ENCODE assay signal across 1 cellular context in the genomic region with DNA sequence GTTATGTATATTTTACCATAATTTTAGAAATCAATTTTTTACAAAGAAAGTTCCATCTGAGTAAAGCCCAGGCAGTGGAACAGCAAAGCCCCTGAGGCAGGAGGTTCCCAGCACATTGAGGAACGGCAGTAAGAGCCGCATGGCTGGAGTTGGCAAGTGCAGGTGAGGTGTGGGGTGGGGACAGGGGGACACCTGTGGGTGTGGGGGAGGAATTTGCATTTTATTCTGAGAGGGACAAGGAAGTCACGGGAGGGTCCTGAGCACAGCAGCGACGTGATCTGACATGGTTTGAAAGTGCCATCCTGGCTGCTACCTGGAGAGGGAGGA.
TF ChIP-seq lines count a peak whose summit lies in the region.

No MANE protein-coding gene starts in this region.

TF ChIP-seq in H1, 55 proteins besides CTCF, POLR2A, EP300 and RAD21:
- TF ChIP-seq RBBP5 (IDR thresholded peaks at IDR 0.05; ENCODE audit: borderline replicate concordance, low read depth, low read length) (no peak), CHD1 (IDR thresholded peaks at IDR 0.05; ENCODE audit: low read depth, low read length) (no peak), MAFK (IDR thresholded peaks at IDR 0.05; ENCODE audit: low read depth, low read length) (no peak), RFX5 (IDR thresholded peaks at IDR 0.05; ENCODE audit: borderline replicate concordance, low read depth, low read length) (no peak), PHF8 (conservative IDR thresholded peaks at IDR 0.05; ENCODE audit: low read depth, low read length) (no peak), SAP30 (IDR thresholded peaks at IDR 0.05; ENCODE audit: insufficient read depth, insufficient replicate concordance, low read length) (no peak), TAF1 (IDR thresholded peaks at IDR 0.05; ENCODE audit: low read depth, low read length) (no peak), RXRA (IDR thresholded peaks at IDR 0.05; ENCODE audit: insufficient read depth, low read depth, low read length) (no peak), NRF1 (IDR thresholded peaks at IDR 0.05; ENCODE audit: low read depth, low read length) (no peak), KDM5A (IDR thresholded peaks at IDR 0.05; ENCODE audit: low read length) (no peak), POU5F1 (IDR thresholded peaks at IDR 0.05; ENCODE audit: low read depth, low read length) (no peak), EGR1 (IDR thresholded peaks at IDR 0.05; ENCODE audit: borderline replicate concordance, low read depth, low read length) (no peak)
- TF ChIP-seq, protein P1, sequence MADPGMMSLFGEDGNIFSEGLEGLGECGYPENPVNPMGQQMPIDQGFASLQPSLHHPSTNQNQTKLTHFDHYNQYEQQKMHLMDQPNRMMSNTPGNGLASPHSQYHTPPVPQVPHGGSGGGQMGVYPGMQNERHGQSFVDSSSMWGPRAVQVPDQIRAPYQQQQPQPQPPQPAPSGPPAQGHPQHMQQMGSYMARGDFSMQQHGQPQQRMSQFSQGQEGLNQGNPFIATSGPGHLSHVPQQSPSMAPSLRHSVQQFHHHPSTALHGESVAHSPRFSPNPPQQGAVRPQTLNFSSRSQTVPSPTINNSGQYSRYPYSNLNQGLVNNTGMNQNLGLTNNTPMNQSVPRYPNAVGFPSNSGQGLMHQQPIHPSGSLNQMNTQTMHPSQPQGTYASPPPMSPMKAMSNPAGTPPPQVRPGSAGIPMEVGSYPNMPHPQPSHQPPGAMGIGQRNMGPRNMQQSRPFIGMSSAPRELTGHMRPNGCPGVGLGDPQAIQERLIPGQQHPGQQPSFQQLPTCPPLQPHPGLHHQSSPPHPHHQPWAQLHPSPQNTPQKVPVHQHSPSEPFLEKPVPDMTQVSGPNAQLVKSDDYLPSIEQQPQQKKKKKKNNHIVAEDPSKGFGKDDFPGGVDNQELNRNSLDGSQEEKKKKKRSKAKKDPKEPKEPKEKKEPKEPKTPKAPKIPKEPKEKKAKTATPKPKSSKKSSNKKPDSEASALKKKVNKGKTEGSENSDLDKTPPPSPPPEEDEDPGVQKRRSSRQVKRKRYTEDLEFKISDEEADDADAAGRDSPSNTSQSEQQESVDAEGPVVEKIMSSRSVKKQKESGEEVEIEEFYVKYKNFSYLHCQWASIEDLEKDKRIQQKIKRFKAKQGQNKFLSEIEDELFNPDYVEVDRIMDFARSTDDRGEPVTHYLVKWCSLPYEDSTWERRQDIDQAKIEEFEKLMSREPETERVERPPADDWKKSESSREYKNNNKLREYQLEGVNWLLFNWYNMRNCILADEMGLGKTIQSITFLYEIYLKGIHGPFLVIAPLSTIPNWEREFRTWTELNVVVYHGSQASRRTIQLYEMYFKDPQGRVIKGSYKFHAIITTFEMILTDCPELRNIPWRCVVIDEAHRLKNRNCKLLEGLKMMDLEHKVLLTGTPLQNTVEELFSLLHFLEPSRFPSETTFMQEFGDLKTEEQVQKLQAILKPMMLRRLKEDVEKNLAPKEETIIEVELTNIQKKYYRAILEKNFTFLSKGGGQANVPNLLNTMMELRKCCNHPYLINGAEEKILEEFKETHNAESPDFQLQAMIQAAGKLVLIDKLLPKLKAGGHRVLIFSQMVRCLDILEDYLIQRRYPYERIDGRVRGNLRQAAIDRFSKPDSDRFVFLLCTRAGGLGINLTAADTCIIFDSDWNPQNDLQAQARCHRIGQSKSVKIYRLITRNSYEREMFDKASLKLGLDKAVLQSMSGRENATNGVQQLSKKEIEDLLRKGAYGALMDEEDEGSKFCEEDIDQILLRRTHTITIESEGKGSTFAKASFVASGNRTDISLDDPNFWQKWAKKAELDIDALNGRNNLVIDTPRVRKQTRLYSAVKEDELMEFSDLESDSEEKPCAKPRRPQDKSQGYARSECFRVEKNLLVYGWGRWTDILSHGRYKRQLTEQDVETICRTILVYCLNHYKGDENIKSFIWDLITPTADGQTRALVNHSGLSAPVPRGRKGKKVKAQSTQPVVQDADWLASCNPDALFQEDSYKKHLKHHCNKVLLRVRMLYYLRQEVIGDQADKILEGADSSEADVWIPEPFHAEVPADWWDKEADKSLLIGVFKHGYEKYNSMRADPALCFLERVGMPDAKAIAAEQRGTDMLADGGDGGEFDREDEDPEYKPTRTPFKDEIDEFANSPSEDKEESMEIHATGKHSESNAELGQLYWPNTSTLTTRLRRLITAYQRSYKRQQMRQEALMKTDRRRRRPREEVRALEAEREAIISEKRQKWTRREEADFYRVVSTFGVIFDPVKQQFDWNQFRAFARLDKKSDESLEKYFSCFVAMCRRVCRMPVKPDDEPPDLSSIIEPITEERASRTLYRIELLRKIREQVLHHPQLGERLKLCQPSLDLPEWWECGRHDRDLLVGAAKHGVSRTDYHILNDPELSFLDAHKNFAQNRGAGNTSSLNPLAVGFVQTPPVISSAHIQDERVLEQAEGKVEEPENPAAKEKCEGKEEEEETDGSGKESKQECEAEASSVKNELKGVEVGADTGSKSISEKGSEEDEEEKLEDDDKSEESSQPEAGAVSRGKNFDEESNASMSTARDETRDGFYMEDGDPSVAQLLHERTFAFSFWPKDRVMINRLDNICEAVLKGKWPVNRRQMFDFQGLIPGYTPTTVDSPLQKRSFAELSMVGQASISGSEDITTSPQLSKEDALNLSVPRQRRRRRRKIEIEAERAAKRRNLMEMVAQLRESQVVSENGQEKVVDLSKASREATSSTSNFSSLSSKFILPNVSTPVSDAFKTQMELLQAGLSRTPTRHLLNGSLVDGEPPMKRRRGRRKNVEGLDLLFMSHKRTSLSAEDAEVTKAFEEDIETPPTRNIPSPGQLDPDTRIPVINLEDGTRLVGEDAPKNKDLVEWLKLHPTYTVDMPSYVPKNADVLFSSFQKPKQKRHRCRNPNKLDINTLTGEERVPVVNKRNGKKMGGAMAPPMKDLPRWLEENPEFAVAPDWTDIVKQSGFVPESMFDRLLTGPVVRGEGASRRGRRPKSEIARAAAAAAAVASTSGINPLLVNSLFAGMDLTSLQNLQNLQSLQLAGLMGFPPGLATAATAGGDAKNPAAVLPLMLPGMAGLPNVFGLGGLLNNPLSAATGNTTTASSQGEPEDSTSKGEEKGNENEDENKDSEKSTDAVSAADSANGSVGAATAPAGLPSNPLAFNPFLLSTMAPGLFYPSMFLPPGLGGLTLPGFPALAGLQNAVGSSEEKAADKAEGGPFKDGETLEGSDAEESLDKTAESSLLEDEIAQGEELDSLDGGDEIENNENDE (IDR thresholded peaks at IDR 0.05; ENCODE audit: insufficient replicate concordance, low read length) = no peak
- TF ChIP-seq, protein P2, sequence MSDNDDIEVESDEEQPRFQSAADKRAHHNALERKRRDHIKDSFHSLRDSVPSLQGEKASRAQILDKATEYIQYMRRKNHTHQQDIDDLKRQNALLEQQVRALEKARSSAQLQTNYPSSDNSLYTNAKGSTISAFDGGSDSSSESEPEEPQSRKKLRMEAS (IDR thresholded peaks at IDR 0.05) = no peak
- TF ChIP-seq, protein P3, sequence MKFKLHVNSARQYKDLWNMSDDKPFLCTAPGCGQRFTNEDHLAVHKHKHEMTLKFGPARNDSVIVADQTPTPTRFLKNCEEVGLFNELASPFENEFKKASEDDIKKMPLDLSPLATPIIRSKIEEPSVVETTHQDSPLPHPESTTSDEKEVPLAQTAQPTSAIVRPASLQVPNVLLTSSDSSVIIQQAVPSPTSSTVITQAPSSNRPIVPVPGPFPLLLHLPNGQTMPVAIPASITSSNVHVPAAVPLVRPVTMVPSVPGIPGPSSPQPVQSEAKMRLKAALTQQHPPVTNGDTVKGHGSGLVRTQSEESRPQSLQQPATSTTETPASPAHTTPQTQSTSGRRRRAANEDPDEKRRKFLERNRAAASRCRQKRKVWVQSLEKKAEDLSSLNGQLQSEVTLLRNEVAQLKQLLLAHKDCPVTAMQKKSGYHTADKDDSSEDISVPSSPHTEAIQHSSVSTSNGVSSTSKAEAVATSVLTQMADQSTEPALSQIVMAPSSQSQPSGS (IDR thresholded peaks at IDR 0.05; ENCODE audit: low read length) = no peak
